2 cellular contexts compared by ENCODE assay signal in the genomic region with DNA sequence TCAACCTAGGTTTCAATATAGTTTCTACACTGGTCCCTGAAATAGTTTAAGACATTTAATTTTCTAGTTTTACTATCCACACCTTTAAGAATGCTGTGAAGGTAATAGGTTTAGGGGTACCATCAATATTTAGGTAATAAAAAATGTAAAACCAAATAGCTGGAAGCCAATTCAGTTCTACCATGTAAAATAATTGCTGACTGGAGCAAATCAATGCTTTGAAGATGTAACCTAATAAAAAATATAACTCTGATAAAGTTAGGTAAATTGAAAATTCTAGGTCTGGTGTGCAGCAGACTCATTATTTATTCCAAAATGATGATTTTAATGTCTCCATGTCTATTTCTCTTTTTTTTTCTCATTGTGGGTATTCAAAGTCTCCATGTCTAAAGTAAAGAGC.
TF ChIP-seq lines count a peak whose summit lies in the region.

No MANE protein-coding gene starts in this region.

TF ChIP-seq in HepG2, 621 proteins besides CTCF, POLR2A, EP300 and RAD21:
- peak; percentile 67 to 75 for TF ChIP-seq MAFK (conservative IDR thresholded peaks at IDR 0.05 in 1 of 2, IDR thresholded peaks at IDR 0.05 in 1 of 2; ENCODE audit: low read length in 2 of 2)
- TF ChIP-seq ZNF460 (CRISPR knock-in tag; IDR thresholded peaks at IDR 0.05; ENCODE audit: borderline replicate concordance) = no peak
- TF ChIP-seq MAFF (IDR thresholded peaks at IDR 0.05; ENCODE audit: low read depth, low read length) = peak; percentile 64
- TF ChIP-seq, protein P1, sequence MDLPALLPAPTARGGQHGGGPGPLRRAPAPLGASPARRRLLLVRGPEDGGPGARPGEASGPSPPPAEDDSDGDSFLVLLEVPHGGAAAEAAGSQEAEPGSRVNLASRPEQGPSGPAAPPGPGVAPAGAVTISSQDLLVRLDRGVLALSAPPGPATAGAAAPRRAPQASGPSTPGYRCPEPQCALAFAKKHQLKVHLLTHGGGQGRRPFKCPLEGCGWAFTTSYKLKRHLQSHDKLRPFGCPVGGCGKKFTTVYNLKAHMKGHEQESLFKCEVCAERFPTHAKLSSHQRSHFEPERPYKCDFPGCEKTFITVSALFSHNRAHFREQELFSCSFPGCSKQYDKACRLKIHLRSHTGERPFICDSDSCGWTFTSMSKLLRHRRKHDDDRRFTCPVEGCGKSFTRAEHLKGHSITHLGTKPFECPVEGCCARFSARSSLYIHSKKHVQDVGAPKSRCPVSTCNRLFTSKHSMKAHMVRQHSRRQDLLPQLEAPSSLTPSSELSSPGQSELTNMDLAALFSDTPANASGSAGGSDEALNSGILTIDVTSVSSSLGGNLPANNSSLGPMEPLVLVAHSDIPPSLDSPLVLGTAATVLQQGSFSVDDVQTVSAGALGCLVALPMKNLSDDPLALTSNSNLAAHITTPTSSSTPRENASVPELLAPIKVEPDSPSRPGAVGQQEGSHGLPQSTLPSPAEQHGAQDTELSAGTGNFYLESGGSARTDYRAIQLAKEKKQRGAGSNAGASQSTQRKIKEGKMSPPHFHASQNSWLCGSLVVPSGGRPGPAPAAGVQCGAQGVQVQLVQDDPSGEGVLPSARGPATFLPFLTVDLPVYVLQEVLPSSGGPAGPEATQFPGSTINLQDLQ (CRISPR knock-in tag; IDR thresholded peaks at IDR 0.05) = no peak

TF ChIP-seq in IMR-90, 13 proteins besides CTCF, POLR2A, EP300 and RAD21:
- TF ChIP-seq MAFK (IDR thresholded peaks at IDR 0.05; ENCODE audit: low read depth, low read length) (peak; percentile 67), FOS (IDR thresholded peaks at IDR 0.05; ENCODE audit: low read depth, low read length) (no peak)
